In the genomic region with DNA sequence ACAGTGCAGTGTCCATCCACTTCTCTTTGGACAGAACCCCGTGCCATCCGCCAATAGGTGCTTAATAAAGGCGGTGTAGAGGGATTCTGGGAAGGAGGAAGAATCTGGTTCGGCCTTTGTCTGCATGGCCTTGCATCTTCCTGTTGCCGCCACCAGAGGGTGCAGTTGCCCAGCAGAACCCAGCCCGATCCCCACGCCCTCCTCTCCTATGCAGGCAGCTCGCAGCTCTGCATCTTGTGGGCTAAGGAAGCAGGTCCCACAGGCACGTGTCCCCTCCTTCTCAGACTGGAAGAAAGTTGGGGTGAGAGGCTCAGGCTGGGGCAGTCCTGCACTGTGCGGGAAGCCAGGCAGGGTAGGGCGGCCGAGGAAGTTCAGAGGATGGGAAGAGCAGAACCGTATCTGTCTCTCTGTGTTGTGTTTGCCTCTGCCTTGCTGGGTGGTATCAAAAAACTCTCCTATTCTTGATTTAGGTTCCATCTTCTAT, we compare ENCODE assay signal across 7 cellular contexts. TPM values are rescaled to one million over a fixed set of nuclear protein-coding genes. Genes with fewer than 3 reads are reported as not detected.
DNase-seq lines count a peak whose midpoint lies in the region; ATAC-seq and TF ChIP-seq lines count a peak whose summit lies in the region.

No MANE protein-coding gene starts in this region.

- H3K36me3 ChIP-seq in colonic mucosa (no peaks in the 10 kb centered on the region), lower lobe of right lung (no peaks in the 10 kb centered on the region)

- H3K4me1 ChIP-seq in colonic mucosa (no peaks in the 10 kb centered on the region), lower lobe of right lung (peaks cover 59% of the 10 kb centered on the region)

- H3K9ac ChIP-seq in colonic mucosa (ENCODE audit: low read depth in 2 of 2, low read length in 2 of 2), result peak overlapping the region; percentile 28 to 50

- H3K27me3 ChIP-seq in colonic mucosa (no peaks in the 10 kb centered on the region), lower lobe of right lung (ENCODE audit: low read depth) (no peaks in the 10 kb centered on the region)

- ATAC-seq in HG02973 (IDR thresholded peaks at IDR 0.05; ENCODE audit: unreplicated experiment), result peak; percentile 79
- peak; percentile 94 for ATAC-seq in lower lobe of right lung

- no peak overlapping the region for H3K4me3 ChIP-seq in colonic mucosa
- H3K4me3 ChIP-seq in lower lobe of right lung, result no peak overlapping the region

- DNase-seq in NCI-H446 treated with DMSO at 0.1 percent for 48 hours (lab: John Stamatoyannopoulos, UW), result peak; percentile 62
- peak; percentile 59 to 63 for DNase-seq in activated CD4-positive, alpha-beta T cell treated with anti-CD3 and anti-CD28 coated beads for 4 hours
- DNase-seq in colonic mucosa, result peak; percentile 76
- DNase-seq in lower lobe of right lung, result peak; percentile 85
- peak; percentile 40 for DNase-seq in stimulated activated CD8-positive, alpha-beta memory T cell treated with anti-CD3 and anti-CD28 coated beads, Interleukin-12 subunit alpha, Interleukin-12 subunit beta, amount 100 ng/mL, for 1 hour (ENCODE audit: low read depth)

- intact Hi-C loops in colonic mucosa (cut with DNase I) (loop anchor here (1.0 to 2.0 kb wide), 2 partner anchors 145 to 233 kb away; no protein-coding TSS in a partner anchor), lower lobe of right lung (cut with DNase I) (loop anchor here (10.0 kb wide), 1 partner anchor 145 kb away; no protein-coding TSS in a partner anchor)

- TF ChIP-seq CTCF in GM12873 (IDR thresholded peaks at IDR 0.05; ENCODE audit: insufficient read depth, low read depth, low read length, missing control alignments) (peak; percentile 99), colonic mucosa (IDR thresholded peaks at IDR 0.05) (peak; percentile 80), lower lobe of right lung (IDR thresholded peaks at IDR 0.05) (peak; percentile 93)

- H3K27ac ChIP-seq in colonic mucosa (no peak overlapping the region), lower lobe of right lung (no peak overlapping the region)

- H3K9me3 ChIP-seq in colonic mucosa, result no peaks in the 10 kb centered on the region
- no peaks in the 10 kb centered on the region for H3K9me3 ChIP-seq in lower lobe of right lung

RNA-seq across cellular contexts. Expression of a gene that starts 20.8 kb away (rescaled TPM):
- total RNA-seq in colonic mucosa (10 to 100 TPM; 17.9 to 24.1 TPM), lower lobe of right lung (24.5 TPM)

RNA-seq across cellular contexts. Expression of a gene that starts 52.8 kb away (rescaled TPM):
- total RNA-seq in colonic mucosa, result 100 to 1,000 TPM; 186 to 376 TPM
- 185 TPM for total RNA-seq in lower lobe of right lung
